Comparison of ENCODE assay signal across 14 cellular contexts in genomic region chr17:64229815-64230550, GRCh38. TPM values are rescaled to one million over a fixed set of nuclear protein-coding genes. Genes with fewer than 3 reads are reported as not detected.
DNase-seq lines count a peak whose midpoint lies in the region; ATAC-seq and TF ChIP-seq lines count a peak whose summit lies in the region.
"Had no signal": no experiment of that assay in that cellular context is flagged by ENCODE, and none has a peak within 500 bp of the region (broad histone marks: within the 10 kb centered on the region; RNA-seq: fewer than 3 reads in every experiment).

No MANE protein-coding gene starts in this region.

- H3K23ac ChIP-seq in trophoblast cell (ENCODE audit: low read length), result no peak overlapping the region

- no peak for TF ChIP-seq POLR2A in adrenal gland (IDR thresholded peaks at IDR 0.05)
- no peak for TF ChIP-seq POLR2A in gastroesophageal sphincter (IDR thresholded peaks at IDR 0.05)
- no peak for TF ChIP-seq POLR2A in uterus (IDR thresholded peaks at IDR 0.05)

- H3K4me1 ChIP-seq in adrenal gland (replicated peaks in 1 of 2), result peaks cover 26 to 51% of the 10 kb centered on the region in 2 donors
- H3K4me1 ChIP-seq in gastroesophageal sphincter, result peaks cover 7 to 27% (median 14%) of the 10 kb centered on the region in 3 donors
- H3K4me1 ChIP-seq in trophoblast cell (ENCODE audit: control insufficient read depth in 1 of 2, insufficient read depth in 2 of 2, low read length in 2 of 2), result peaks cover 20 to 30% of the 10 kb centered on the region in 2 experiments
- peaks cover 0 to 4% of the 10 kb centered on the region in 2 donors for H3K4me1 ChIP-seq in uterus

- peak overlapping the region; percentile 71 for H3K18ac ChIP-seq in trophoblast cell (ENCODE audit: low read length)

- H4K8ac ChIP-seq in trophoblast cell (ENCODE audit: low read depth, low read length), result peak overlapping the region; percentile 67

- TF ChIP-seq EP300 in gastroesophageal sphincter (IDR thresholded peaks at IDR 0.05), result no peak

- H3K27me3 ChIP-seq in adrenal gland (no peaks in the 10 kb centered on the region), gastroesophageal sphincter (no peaks in the 10 kb centered on the region), trophoblast cell (ENCODE audit: insufficient read depth, low read length) (no peaks in the 10 kb centered on the region), uterus (no peaks in the 10 kb centered on the region)
- H3K27me3 ChIP-seq: colonic mucosa had no signal

- peak overlapping the region; percentile 99 for H2BK5ac ChIP-seq in trophoblast cell (ENCODE audit: low read depth, low read length, poor library complexity)

- DNase-seq in adrenal gland (no peak), trophoblast cell (no peak), uterus (no peak), head of caudate nucleus (no peak), NCI-H526 (lab: John Stamatoyannopoulos, UW) (no peak)
- DNase-seq: CD8-positive, alpha-beta T cell; colonic mucosa; NCI-H1092 treated with DMSO at 0.1 percent for 48 hours; NCI-H446 treated with DMSO at 0.1 percent for 48 hours; posterior cingulate gyrus; T-helper 1 cell had no signal

- 65 to 71% (median 68%) methylated on average over 5 of the region's 5 CpGs for WGBS in adrenal gland, 4 donors
- 76 to 84% methylated on average over 4 to 5 of the region's 5 CpGs for WGBS in gastroesophageal sphincter (ENCODE audit: low coverage in 1 of 2), 2 donors
- WGBS in trophoblast cell (ENCODE audit: extremely low coverage, insufficient coverage, insufficient read length), result no CpG with 5 or more reads among the region's 5 CpGs

- H2AK5ac ChIP-seq in trophoblast cell (ENCODE audit: low read length), result peak overlapping the region; percentile 88

- peaks cover 13% of the 10 kb centered on the region for H3K79me2 ChIP-seq in trophoblast cell (ENCODE audit: control insufficient read depth, insufficient read depth, low read length, poor library complexity)

- peak overlapping the region; percentile 14 for H2AFZ ChIP-seq in trophoblast cell (ENCODE audit: insufficient read depth, low read length, poor library complexity)

- H3K14ac ChIP-seq in trophoblast cell (ENCODE audit: low read length), result peak overlapping the region; percentile 82

- H3K27ac ChIP-seq in adrenal gland (peak overlapping the region in 4 of 5 donors; percentile 80 to 91 (median 86)), gastroesophageal sphincter (peak overlapping the region; percentile 0 to 90 (median 75)), trophoblast cell (ENCODE audit: low read depth, low read length) (peak overlapping the region; percentile 99), uterus (peak overlapping the region; percentile 75 to 89)
- H3K27ac ChIP-seq: colonic mucosa had no signal

- H3K9ac ChIP-seq in trophoblast cell (ENCODE audit: low read length), result no peak overlapping the region

- peak overlapping the region; percentile 99 for H2BK120ac ChIP-seq in trophoblast cell (ENCODE audit: insufficient read depth, low read length, poor library complexity)

- no peaks in the 10 kb centered on the region for H3K9me3 ChIP-seq in adrenal gland (replicated peaks in 1 of 3)
- no peaks in the 10 kb centered on the region for H3K9me3 ChIP-seq in gastroesophageal sphincter
- no peaks in the 10 kb centered on the region for H3K9me3 ChIP-seq in trophoblast cell (ENCODE audit: insufficient read depth, low read depth, low read length)
- no peaks in the 10 kb centered on the region for H3K9me3 ChIP-seq in uterus
- H3K9me3 ChIP-seq: colonic mucosa had no signal

- peaks cover 23% of the 10 kb centered on the region for H3K79me1 ChIP-seq in trophoblast cell (ENCODE audit: low read length)

- H3K4me3 ChIP-seq in adrenal gland (no peak overlapping the region), gastroesophageal sphincter (no peak overlapping the region), trophoblast cell (ENCODE audit: low read depth, low read length) (no peak overlapping the region), uterus (no peak overlapping the region)
- H3K4me3 ChIP-seq: colonic mucosa had no signal

- intact Hi-C loops in adrenal gland (cut with DNase I) (no loop called here), uterus (cut with DNase I; ENCODE audit: low total_unique reads) (no loop called here), head of caudate nucleus (cut with DNase I) (no loop called here)

- no peak for ATAC-seq in gastroesophageal sphincter
- no peak for ATAC-seq in GM18861 (IDR thresholded peaks at IDR 0.05; ENCODE audit: unreplicated experiment)
- ATAC-seq: activated CD4-positive, CD25-positive, alpha-beta regulatory T cell treated with anti-CD3 and anti-CD28 coated beads, Interleukin-2, amount 50 U/mL, for 24 hours; CD8-positive, alpha-beta T cell had no signal

- no peak for TF ChIP-seq CTCF in adrenal gland (IDR thresholded peaks at IDR 0.05)
- TF ChIP-seq CTCF in gastroesophageal sphincter (IDR thresholded peaks at IDR 0.05), result no peak
- no peak for TF ChIP-seq CTCF in uterus (IDR thresholded peaks at IDR 0.05)

- H3K4ac ChIP-seq in trophoblast cell (ENCODE audit: low read depth, low read length), result peak overlapping the region; percentile 44

- peak overlapping the region; percentile 10 for H4K12ac ChIP-seq in trophoblast cell (ENCODE audit: low read depth, low read length)

- peak overlapping the region; percentile 81 for H2BK12ac ChIP-seq in trophoblast cell (ENCODE audit: low read length)

- peak overlapping the region; percentile 90 for H4K91ac ChIP-seq in trophoblast cell (ENCODE audit: low read depth, low read length)

- no peaks in the 10 kb centered on the region for H3K36me3 ChIP-seq in adrenal gland (replicated peaks in 1 of 2)
- no peaks in the 10 kb centered on the region for H3K36me3 ChIP-seq in gastroesophageal sphincter
- peaks cover 0 to 7% of the 10 kb centered on the region in 2 experiments for H3K36me3 ChIP-seq in trophoblast cell (ENCODE audit: control insufficient read depth in 1 of 2, insufficient read depth in 2 of 2, low read length in 2 of 2)
- H3K36me3 ChIP-seq in uterus, result no peaks in the 10 kb centered on the region
- H3K36me3 ChIP-seq: colonic mucosa had no signal

- H3K4me2 ChIP-seq in trophoblast cell (ENCODE audit: low read length), result no peak overlapping the region

RNA-seq across cellular contexts. Expression of gene TEX2, which starts 33.1 kb away (rescaled TPM):
- total RNA-seq in adrenal gland, result 10 to 100 TPM; 56.5 to 91.5 (median 65.9) TPM
- 10 to 100 TPM; 12.0 to 80.6 (median 18.5) TPM for polyA plus RNA-seq in adrenal gland
- 10 to 100 TPM; 37.8 to 60.9 (median 47.0) TPM for total RNA-seq in gastroesophageal sphincter
- 46.2 and 46.6 TPM in 2 replicates for polyA plus RNA-seq in trophoblast cell (2013)
- 10 to 100 TPM; 23.8 to 43.4 (median 35.6) TPM for total RNA-seq in uterus
